Comparison of ENCODE assay signal across 12 cellular contexts in genomic region chr11:324131-324530, GRCh38. TPM values are rescaled to one million over a fixed set of nuclear protein-coding genes. Genes with fewer than 3 reads are reported as not detected.
DNase-seq lines count a peak whose midpoint lies in the region; ATAC-seq, FAIRE-seq and TF ChIP-seq lines count a peak whose summit lies in the region.
"Had no signal": no experiment of that assay in that cellular context is flagged by ENCODE, and none has a peak within 500 bp of the region (broad histone marks: within the 10 kb centered on the region; RNA-seq: fewer than 3 reads in every experiment).

No MANE protein-coding gene starts in this region.

- DNase-seq in CD8-positive, alpha-beta memory T cell, result no peak
- DNase-seq in hepatocyte (ENCODE audit: low spot score), result no peak
- DNase-seq in NCI-H1092 (lab: John Stamatoyannopoulos, UW), result no peak
- no peak for DNase-seq in GM12891 (ENCODE audit: insufficient read length, low spot score)
- no peak for DNase-seq in cerebellar cortex (ENCODE audit: low spot score)
- DNase-seq in NCI-H2081 (lab: John Stamatoyannopoulos, UW), result no peak
- DNase-seq: left colon; stimulated activated CD4-positive, alpha-beta T cell treated with anti-CD3 and anti-CD28 coated beads, Interleukin-12 subunit alpha, Interleukin-12 subunit beta, amount 100 ng/mL, for 4 hours; T-helper 1 cell had no signal

- CTCF ChIA-PET in CD8-positive, alpha-beta memory T cell (lab: Charles Lee), result interaction anchor here (1.3 kb wide), 1 partner anchor 9 kb away, joined by 4 read pairs; no protein-coding TSS in a partner anchor

- no peaks in the 10 kb centered on the region for H3K27me3 ChIP-seq in CD8-positive, alpha-beta memory T cell (ENCODE audit: insufficient read depth, low read length, poor library complexity, severe bottlenecking)
- no peaks in the 10 kb centered on the region for H3K27me3 ChIP-seq in hepatocyte
- no peaks in the 10 kb centered on the region for H3K27me3 ChIP-seq in rectal smooth muscle tissue (ENCODE audit: control insufficient read depth, insufficient read depth, low read length)

- POLR2A ChIA-PET in CD8-positive, alpha-beta memory T cell (lab: Charles Lee), result no interaction called here

- TF ChIP-seq POLR2A in GM12891 (IDR thresholded peaks at IDR 0.05; ENCODE audit: low read depth, low read length), result no peak

- ATAC-seq in activated T-helper 17 cell treated with anti-CD3 and anti-CD28 coated beads, Interleukin-2, amount 50 U/mL, for 72 hours (replicated peaks), result no peak
- ATAC-seq: left colon had no signal

- H3K27me3 Mint-ChIP-seq in CD8-positive, alpha-beta memory T cell, result no peaks in the 10 kb centered on the region
- no peaks in the 10 kb centered on the region for H3K27me3 Mint-ChIP-seq in activated T-helper 17 cell treated with anti-CD3 and anti-CD28 coated beads, Interleukin-2, amount 50 U/mL, for 72 hours

- no peaks in the 10 kb centered on the region for H3K9me3 Mint-ChIP-seq in CD8-positive, alpha-beta memory T cell
- H3K9me3 Mint-ChIP-seq in activated T-helper 17 cell treated with anti-CD3 and anti-CD28 coated beads, Interleukin-2, amount 50 U/mL, for 72 hours, result no peaks in the 10 kb centered on the region

- H3K79me2 ChIP-seq in hepatocyte, result peaks cover 10% of the 10 kb centered on the region

- peak overlapping the region; percentile 55 for H3K27ac ChIP-seq in CD8-positive, alpha-beta memory T cell (ENCODE audit: low read depth, low read length)
- H3K27ac ChIP-seq in hepatocyte (peak overlapping the region; percentile 90), rectal smooth muscle tissue (ENCODE audit: low read depth, low read length) (peak overlapping the region; percentile 90)

- no peak overlapping the region for H3K9ac ChIP-seq in rectal smooth muscle tissue (ENCODE audit: low read length)

- WGBS in hepatocyte (ENCODE audit: low lambda C conversion rate, missing lambda C conversion rate), result 51% methylated on average over 11 of the region's 11 CpGs

- H3K4me3 ChIP-seq in CD8-positive, alpha-beta memory T cell (ENCODE audit: low read length), result no peak overlapping the region
- no peak overlapping the region for H3K4me3 ChIP-seq in hepatocyte
- H3K4me3 ChIP-seq in rectal smooth muscle tissue (ENCODE audit: low read length), result no peak overlapping the region

- peak overlapping the region; percentile 73 for H2AFZ ChIP-seq in hepatocyte

- H3K36me3 Mint-ChIP-seq in CD8-positive, alpha-beta memory T cell, result peaks cover 0 to 2% (median 0%) of the 10 kb centered on the region in 3 donors
- H3K36me3 Mint-ChIP-seq in activated T-helper 17 cell treated with anti-CD3 and anti-CD28 coated beads, Interleukin-2, amount 50 U/mL, for 72 hours (ENCODE audit: low read depth), result no peaks in the 10 kb centered on the region

- H3K4me3 Mint-ChIP-seq in CD8-positive, alpha-beta memory T cell, result peak overlapping the region in 1 of 7 donors; percentile 43
- peak overlapping the region; percentile 7 for H3K4me3 Mint-ChIP-seq in activated T-helper 17 cell treated with anti-CD3 and anti-CD28 coated beads, Interleukin-2, amount 50 U/mL, for 72 hours

- H3K4me1 ChIP-seq in CD8-positive, alpha-beta memory T cell (ENCODE audit: insufficient read depth, low read length), result peaks cover 38% of the 10 kb centered on the region
- peaks cover 29% of the 10 kb centered on the region for H3K4me1 ChIP-seq in hepatocyte (ENCODE audit: insufficient read depth)
- peaks cover 32% of the 10 kb centered on the region for H3K4me1 ChIP-seq in rectal smooth muscle tissue (ENCODE audit: control insufficient read depth, insufficient read depth, low read length)

- peaks cover 43 to 63% (median 52%) of the 10 kb centered on the region in 3 donors for H3K4me1 Mint-ChIP-seq in CD8-positive, alpha-beta memory T cell
- H3K4me1 Mint-ChIP-seq in activated T-helper 17 cell treated with anti-CD3 and anti-CD28 coated beads, Interleukin-2, amount 50 U/mL, for 72 hours, result peaks cover 14% of the 10 kb centered on the region

- H4K20me1 ChIP-seq in hepatocyte (ENCODE audit: insufficient read depth, poor library complexity, severe bottlenecking), result no peaks in the 10 kb centered on the region

- H3K9me3 ChIP-seq in CD8-positive, alpha-beta memory T cell (ENCODE audit: low read length), result no peaks in the 10 kb centered on the region
- H3K9me3 ChIP-seq in hepatocyte (ENCODE audit: low read depth), result no peaks in the 10 kb centered on the region

- H3K4me2 ChIP-seq in hepatocyte, result peak overlapping the region; percentile 64

- H3K36me3 ChIP-seq in CD8-positive, alpha-beta memory T cell (ENCODE audit: insufficient read depth, low read length), result no peaks in the 10 kb centered on the region
- no peaks in the 10 kb centered on the region for H3K36me3 ChIP-seq in hepatocyte (replicated peaks; ENCODE audit: insufficient read depth, low read depth)
- H3K36me3 ChIP-seq in rectal smooth muscle tissue (ENCODE audit: control insufficient read depth, insufficient read depth, low read length), result peaks cover 2% of the 10 kb centered on the region

- TF ChIP-seq CTCF in hepatocyte (IDR thresholded peaks at IDR 0.05; ENCODE audit: poor library complexity), result no peak

- H3K27ac Mint-ChIP-seq in CD8-positive, alpha-beta memory T cell, result peak overlapping the region in 1 of 8 donors; percentile 79
- H3K27ac Mint-ChIP-seq in activated T-helper 17 cell treated with anti-CD3 and anti-CD28 coated beads, Interleukin-2, amount 50 U/mL, for 72 hours, result no peak overlapping the region

- FAIRE-seq in GM12891 (lab: Jason Lieb, UNC), result no peak
- FAIRE-seq: bronchial epithelial cell had no signal

- H3K9me2 ChIP-seq in hepatocyte (replicated peaks; ENCODE audit: insufficient read depth), result no peaks in the 10 kb centered on the region

TF ChIP-seq in GM12891, 5 proteins besides CTCF, POLR2A, EP300 and RAD21:
- TF ChIP-seq POU2F2 (IDR thresholded peaks at IDR 0.05; ENCODE audit: low read depth, low read length) (no peak), TAF1 (IDR thresholded peaks at IDR 0.05; ENCODE audit: low read depth, low read length) (no peak), POLR2AphosphoS5 (IDR thresholded peaks at IDR 0.05; ENCODE audit: low read depth, low read length) (no peak), SPI1 (IDR thresholded peaks at IDR 0.05; ENCODE audit: low read depth, low read length) (no peak), PAX5 (IDR thresholded peaks at IDR 0.05; ENCODE audit: insufficient read depth, low read length, severe bottlenecking) (no peak)

RNA-seq across cellular contexts. Expression of gene IFITM3, which starts 3.5 kb away (rescaled TPM):
- 10 to 100 TPM; 20.6 to 21.0 TPM for total RNA-seq in CD8-positive, alpha-beta memory T cell
- polyA plus RNA-seq in CD8-positive, alpha-beta memory T cell, result 12.0 TPM
- total RNA-seq in activated T-helper 17 cell treated with anti-CD3 and anti-CD28 coated beads, Interleukin-2, amount 50 U/mL, for 72 hours, result 10 to 100 TPM in 1 of 2 donors, 1 to 10 TPM in 1; 2.7 to 26.0 TPM
- total RNA-seq in hepatocyte, result 166 and 182 TPM in 2 replicates
- polyA plus RNA-seq in hepatocyte, result 2,035 and 2,121 TPM in 2 replicates
- 18.7 TPM for polyA plus RNA-seq in GM12891 (2012; ENCODE audit: low read depth, missing spikeins)

RNA-seq across cellular contexts. Expression of gene IFITM1, which starts 10.3 kb away (rescaled TPM):
- total RNA-seq in CD8-positive, alpha-beta memory T cell, result 10 to 100 TPM; 70.7 to 75.9 TPM
- polyA plus RNA-seq in CD8-positive, alpha-beta memory T cell, result 2,153 TPM
- total RNA-seq in activated T-helper 17 cell treated with anti-CD3 and anti-CD28 coated beads, Interleukin-2, amount 50 U/mL, for 72 hours, result 10 to 100 TPM; 95.7 to 97.1 TPM
- total RNA-seq in hepatocyte, result 98.0 and 98.9 TPM in 2 replicates
- polyA plus RNA-seq in hepatocyte, result 159 and 201 TPM in 2 replicates
- polyA plus RNA-seq in GM12891 (2012; ENCODE audit: low read depth, missing spikeins), result 413 TPM

RNA-seq across cellular contexts. Expression of gene IFITM2, which starts 16.5 kb away (rescaled TPM):
- 100 to 1,000 TPM; 132 to 142 TPM for total RNA-seq in CD8-positive, alpha-beta memory T cell
- polyA plus RNA-seq in CD8-positive, alpha-beta memory T cell, result 3,074 TPM
- 100 to 1,000 TPM; 187 to 261 TPM for total RNA-seq in activated T-helper 17 cell treated with anti-CD3 and anti-CD28 coated beads, Interleukin-2, amount 50 U/mL, for 72 hours
- total RNA-seq in hepatocyte, result 59.2 and 74.6 TPM in 2 replicates
- 504 and 535 TPM in 2 replicates for polyA plus RNA-seq in hepatocyte
- 486 TPM for polyA plus RNA-seq in GM12891 (2012; ENCODE audit: low read depth, missing spikeins)

RNA-seq across cellular contexts. Expression of gene IFITM5, which starts 24.8 kb away (rescaled TPM):
- total RNA-seq in CD8-positive, alpha-beta memory T cell, result not detected
- polyA plus RNA-seq in CD8-positive, alpha-beta memory T cell, result not detected
- total RNA-seq in activated T-helper 17 cell treated with anti-CD3 and anti-CD28 coated beads, Interleukin-2, amount 50 U/mL, for 72 hours, result not detected
- total RNA-seq in hepatocyte, result not detected in 2 replicates
- 0.36 TPM in 1 of 2 replicates, not detected in the other for polyA plus RNA-seq in hepatocyte
- not detected for polyA plus RNA-seq in GM12891 (2012; ENCODE audit: low read depth, missing spikeins)
- total RNA-seq: bronchial epithelial cell, left colon had no signal

RNA-seq across cellular contexts. Expression of gene PGGHG, which starts 35.2 kb away (rescaled TPM):
- total RNA-seq in CD8-positive, alpha-beta memory T cell, result 10 to 100 TPM; 81.0 to 81.2 TPM
- 9.8 TPM for polyA plus RNA-seq in CD8-positive, alpha-beta memory T cell
- 100 to 1,000 TPM in 1 of 2 donors, 10 to 100 TPM in 1; 31.7 to 196 TPM for total RNA-seq in activated T-helper 17 cell treated with anti-CD3 and anti-CD28 coated beads, Interleukin-2, amount 50 U/mL, for 72 hours
- 12.0 and 19.2 TPM in 2 replicates for total RNA-seq in hepatocyte
- 27.9 and 44.0 TPM in 2 replicates for polyA plus RNA-seq in hepatocyte
- 19.3 TPM for polyA plus RNA-seq in GM12891 (2012; ENCODE audit: low read depth, missing spikeins)
